Comparison of ENCODE assay signal across 1 cellular context in the genomic region with DNA sequence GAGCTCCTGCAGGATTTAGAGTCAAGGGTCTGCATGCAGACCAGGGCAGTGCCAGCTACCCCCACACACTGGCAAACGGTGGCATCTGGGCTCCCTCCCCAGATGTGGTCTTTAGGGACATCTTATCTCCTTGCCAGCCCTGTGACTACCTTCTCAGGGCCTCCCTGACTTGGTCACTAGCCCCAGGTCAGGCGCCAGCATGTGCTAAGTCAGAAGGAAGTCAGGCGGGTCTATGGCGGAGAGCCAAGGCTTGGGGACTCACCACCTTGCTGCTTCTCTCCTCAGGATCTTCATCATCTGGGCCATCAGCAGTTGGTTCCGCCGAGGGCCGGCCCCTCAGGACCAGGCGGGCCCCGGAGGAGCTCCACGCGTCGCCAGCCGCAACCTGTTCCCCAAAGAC.
TF ChIP-seq lines count a peak whose summit lies in the region.

No MANE protein-coding gene starts in this region.

TF ChIP-seq in K562, 482 proteins besides CTCF, POLR2A, EP300 and RAD21:
- TF ChIP-seq POLR2G (IDR thresholded peaks at IDR 0.05; ENCODE audit: low read depth, low read length) (0 out of 2 replicates have a peak, but pooled peaks have one; percentile 17), ZBTB33 (CRISPR knock-in tag; IDR thresholded peaks at IDR 0.05) (peak; percentile 75), DDX20 (tag; IDR thresholded peaks at IDR 0.05; ENCODE audit: low read depth) (no peak), DIDO1 (tag; IDR thresholded peaks at IDR 0.05; ENCODE audit: low read depth) (no peak)
TF ChIP-seq in K562: peak in this region for 2.
